2 cellular contexts compared by ENCODE assay signal in the genomic region with DNA sequence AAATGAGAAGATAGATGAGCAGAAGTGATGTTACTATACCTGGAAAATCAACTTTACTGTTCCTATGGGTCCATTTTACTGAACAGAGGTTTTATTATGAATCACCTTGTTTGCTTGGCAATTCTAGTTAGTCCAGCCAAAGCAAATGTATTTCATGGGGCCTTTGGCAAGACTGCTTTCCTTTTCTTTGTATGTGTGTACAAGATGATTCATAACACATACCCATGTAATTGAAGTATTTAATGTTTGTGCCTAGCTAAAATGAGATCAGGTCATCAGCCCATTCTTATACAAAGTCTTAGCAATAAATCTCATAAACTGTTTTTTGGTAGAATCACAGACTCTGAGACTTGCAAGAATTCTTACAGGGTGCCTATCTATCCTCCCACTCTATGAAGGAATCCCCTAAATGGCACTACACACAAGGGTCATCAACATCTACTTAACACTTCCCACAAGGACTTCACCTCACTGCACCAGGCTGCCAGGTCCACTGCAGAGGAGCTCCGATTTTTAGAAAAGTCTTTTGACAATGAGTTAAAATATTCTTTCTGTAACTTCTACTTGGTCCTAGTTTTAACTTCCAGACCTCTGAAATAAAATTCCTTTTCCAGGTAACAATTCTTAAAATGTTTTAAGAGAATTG.
A peak's percentile ranks its signal among the peaks of the same experiment; 100 is the strongest.
TF ChIP-seq lines count a peak whose summit lies in the region.

No MANE protein-coding gene starts in this region.

TF ChIP-seq in liver, 16 proteins besides CTCF, POLR2A, EP300 and RAD21 (continued from another document):
- TF ChIP-seq JUND (IDR thresholded peaks at IDR 0.05) (peak in 1 of 2 donors; percentile 57), NR2F2 (IDR thresholded peaks at IDR 0.05) (no peak), FOXA1 (IDR thresholded peaks at IDR 0.05) (no peak), SP1 (IDR thresholded peaks at IDR 0.05) (no peak), HNF4G (IDR thresholded peaks at IDR 0.05) (no peak), FOXA2 (IDR thresholded peaks at IDR 0.05) (no peak), YY1 (IDR thresholded peaks at IDR 0.05) (peak; percentile 19), GABPA (IDR thresholded peaks at IDR 0.05 in 1 of 2, conservative IDR thresholded peaks at IDR 0.05 in 1 of 2) (no peak), EGR1 (IDR thresholded peaks at IDR 0.05; ENCODE audit: low read depth in 2 of 2) (no peak), RXRA (IDR thresholded peaks at IDR 0.05) (no peak), HNF4A (conservative IDR thresholded peaks at IDR 0.05) (peak in 1 of 2 donors; percentile 13), TAF1 (conservative IDR thresholded peaks at IDR 0.05) (no peak)
- TF ChIP-seq, protein P1, sequence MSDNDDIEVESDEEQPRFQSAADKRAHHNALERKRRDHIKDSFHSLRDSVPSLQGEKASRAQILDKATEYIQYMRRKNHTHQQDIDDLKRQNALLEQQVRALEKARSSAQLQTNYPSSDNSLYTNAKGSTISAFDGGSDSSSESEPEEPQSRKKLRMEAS (IDR thresholded peaks at IDR 0.05): no peak
- TF ChIP-seq, protein P2, sequence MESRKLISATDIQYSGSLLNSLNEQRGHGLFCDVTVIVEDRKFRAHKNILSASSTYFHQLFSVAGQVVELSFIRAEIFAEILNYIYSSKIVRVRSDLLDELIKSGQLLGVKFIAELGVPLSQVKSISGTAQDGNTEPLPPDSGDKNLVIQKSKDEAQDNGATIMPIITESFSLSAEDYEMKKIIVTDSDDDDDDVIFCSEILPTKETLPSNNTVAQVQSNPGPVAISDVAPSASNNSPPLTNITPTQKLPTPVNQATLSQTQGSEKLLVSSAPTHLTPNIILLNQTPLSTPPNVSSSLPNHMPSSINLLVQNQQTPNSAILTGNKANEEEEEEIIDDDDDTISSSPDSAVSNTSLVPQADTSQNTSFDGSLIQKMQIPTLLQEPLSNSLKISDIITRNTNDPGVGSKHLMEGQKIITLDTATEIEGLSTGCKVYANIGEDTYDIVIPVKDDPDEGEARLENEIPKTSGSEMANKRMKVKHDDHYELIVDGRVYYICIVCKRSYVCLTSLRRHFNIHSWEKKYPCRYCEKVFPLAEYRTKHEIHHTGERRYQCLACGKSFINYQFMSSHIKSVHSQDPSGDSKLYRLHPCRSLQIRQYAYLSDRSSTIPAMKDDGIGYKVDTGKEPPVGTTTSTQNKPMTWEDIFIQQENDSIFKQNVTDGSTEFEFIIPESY (IDR thresholded peaks at IDR 0.05): no peak
- TF ChIP-seq, protein P3, sequence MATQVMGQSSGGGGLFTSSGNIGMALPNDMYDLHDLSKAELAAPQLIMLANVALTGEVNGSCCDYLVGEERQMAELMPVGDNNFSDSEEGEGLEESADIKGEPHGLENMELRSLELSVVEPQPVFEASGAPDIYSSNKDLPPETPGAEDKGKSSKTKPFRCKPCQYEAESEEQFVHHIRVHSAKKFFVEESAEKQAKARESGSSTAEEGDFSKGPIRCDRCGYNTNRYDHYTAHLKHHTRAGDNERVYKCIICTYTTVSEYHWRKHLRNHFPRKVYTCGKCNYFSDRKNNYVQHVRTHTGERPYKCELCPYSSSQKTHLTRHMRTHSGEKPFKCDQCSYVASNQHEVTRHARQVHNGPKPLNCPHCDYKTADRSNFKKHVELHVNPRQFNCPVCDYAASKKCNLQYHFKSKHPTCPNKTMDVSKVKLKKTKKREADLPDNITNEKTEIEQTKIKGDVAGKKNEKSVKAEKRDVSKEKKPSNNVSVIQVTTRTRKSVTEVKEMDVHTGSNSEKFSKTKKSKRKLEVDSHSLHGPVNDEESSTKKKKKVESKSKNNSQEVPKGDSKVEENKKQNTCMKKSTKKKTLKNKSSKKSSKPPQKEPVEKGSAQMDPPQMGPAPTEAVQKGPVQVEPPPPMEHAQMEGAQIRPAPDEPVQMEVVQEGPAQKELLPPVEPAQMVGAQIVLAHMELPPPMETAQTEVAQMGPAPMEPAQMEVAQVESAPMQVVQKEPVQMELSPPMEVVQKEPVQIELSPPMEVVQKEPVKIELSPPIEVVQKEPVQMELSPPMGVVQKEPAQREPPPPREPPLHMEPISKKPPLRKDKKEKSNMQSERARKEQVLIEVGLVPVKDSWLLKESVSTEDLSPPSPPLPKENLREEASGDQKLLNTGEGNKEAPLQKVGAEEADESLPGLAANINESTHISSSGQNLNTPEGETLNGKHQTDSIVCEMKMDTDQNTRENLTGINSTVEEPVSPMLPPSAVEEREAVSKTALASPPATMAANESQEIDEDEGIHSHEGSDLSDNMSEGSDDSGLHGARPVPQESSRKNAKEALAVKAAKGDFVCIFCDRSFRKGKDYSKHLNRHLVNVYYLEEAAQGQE (IDR thresholded peaks at IDR 0.05): no peak

TF ChIP-seq in HepG2, 621 proteins besides CTCF, POLR2A, EP300 and RAD21 (continued from another document):
- TF ChIP-seq, protein P4, sequence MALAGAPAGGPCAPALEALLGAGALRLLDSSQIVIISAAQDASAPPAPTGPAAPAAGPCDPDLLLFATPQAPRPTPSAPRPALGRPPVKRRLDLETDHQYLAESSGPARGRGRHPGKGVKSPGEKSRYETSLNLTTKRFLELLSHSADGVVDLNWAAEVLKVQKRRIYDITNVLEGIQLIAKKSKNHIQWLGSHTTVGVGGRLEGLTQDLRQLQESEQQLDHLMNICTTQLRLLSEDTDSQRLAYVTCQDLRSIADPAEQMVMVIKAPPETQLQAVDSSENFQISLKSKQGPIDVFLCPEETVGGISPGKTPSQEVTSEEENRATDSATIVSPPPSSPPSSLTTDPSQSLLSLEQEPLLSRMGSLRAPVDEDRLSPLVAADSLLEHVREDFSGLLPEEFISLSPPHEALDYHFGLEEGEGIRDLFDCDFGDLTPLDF (CRISPR knock-in tag; IDR thresholded peaks at IDR 0.05): no peak
TF ChIP-seq in HepG2: peak in this region for 0.
